Comparison of ENCODE assay signal across 8 cellular contexts in genomic region chr2:10303634-10304378, GRCh38. TPM values are rescaled to one million over a fixed set of nuclear protein-coding genes. Genes with fewer than 3 reads are reported as not detected.
DNase-seq lines count a peak whose midpoint lies in the region; ATAC-seq and TF ChIP-seq lines count a peak whose summit lies in the region.

No MANE protein-coding gene starts in this region.

- POLR2A ChIA-PET in CD4-positive, alpha-beta T cell (lab: Charles Lee), result interaction anchor here (0.6 to 11.5 kb wide), 14 partner anchors 14 to 260 kb away, joined by 3 to 230 read pairs (median 6); partner anchors contain the start of genes KLF11 and ODC1

- H3K4me1 Mint-ChIP-seq in CD4-positive, alpha-beta T cell (ENCODE audit: low read depth), result peaks cover 76% of the 10 kb centered on the region
- H3K4me1 Mint-ChIP-seq in neural progenitor cell, result peaks cover 28% of the 10 kb centered on the region

- no peaks in the 10 kb centered on the region for H3K79me2 ChIP-seq in neural progenitor cell (ENCODE audit: low read depth)

- H3K4me1 ChIP-seq in foreskin keratinocyte, result peaks cover 7% of the 10 kb centered on the region
- peaks cover 24% of the 10 kb centered on the region for H3K4me1 ChIP-seq in neural progenitor cell

- H3K9ac ChIP-seq in neural progenitor cell, result no peak overlapping the region

- ATAC-seq in CD4-positive, alpha-beta T cell (ENCODE audit: poor library complexity), result peak; percentile 18
- ATAC-seq in GM21786 (IDR thresholded peaks at IDR 0.05; ENCODE audit: unreplicated experiment) (peak; percentile 18), foreskin keratinocyte (peak; percentile 5), GM21737 (IDR thresholded peaks at IDR 0.05; ENCODE audit: unreplicated experiment) (no peak)

- peak overlapping the region; percentile 84 for H3K27ac Mint-ChIP-seq in CD4-positive, alpha-beta T cell
- no peak overlapping the region for H3K27ac Mint-ChIP-seq in neural progenitor cell

- intact Hi-C loops in CD4-positive, alpha-beta T cell (cut with DNase I, micrococcal nuclease), result loop anchor here (1.0 to 10.0 kb wide), 7 partner anchors 25 to 1469 kb away; partner anchors contain the start of genes KIDINS220 (in 1 of the 2), ODC1 (in 1 of the 2) and RRM2 (in 1 of the 2)

- CTCF ChIA-PET in CD4-positive, alpha-beta T cell (lab: Charles Lee), result interaction anchor here (0.9 to 6.4 kb wide), 8 partner anchors 9 to 461 kb away, joined by 3 to 70 read pairs (median 4); partner anchors contain the start of gene TAF1B

- peak overlapping the region; percentile 98 for H3K4me3 Mint-ChIP-seq in CD4-positive, alpha-beta T cell
- peak overlapping the region; percentile 93 for H3K4me3 Mint-ChIP-seq in neural progenitor cell

- H3K27me3 ChIP-seq in CD4-positive, alpha-beta T cell (ENCODE audit: control insufficient read depth, insufficient read depth, low read length), result no peaks in the 10 kb centered on the region
- H3K27me3 ChIP-seq in foreskin keratinocyte, result no peaks in the 10 kb centered on the region
- peaks cover 58% of the 10 kb centered on the region for H3K27me3 ChIP-seq in neural progenitor cell

- peak in 8 of 10 experiments; percentile 20 to 51 (median 32) for DNase-seq in CD4-positive, alpha-beta T cell
- DNase-seq in NOMO-1 treated with DMSO at 0.1 percent for 48 hours (lab: John Stamatoyannopoulos, UW; ENCODE audit: unreplicated experiment), result peak; percentile 33
- DNase-seq in activated effector memory CD4-positive, alpha-beta T cell treated with anti-CD3 and anti-CD28 coated beads, Interleukin-2, amount 50 U/mL, for 16 hours, result peak; percentile 80
- peak in 1 of 2 donors; percentile 31 for DNase-seq in foreskin keratinocyte
- DNase-seq in neural progenitor cell (ENCODE audit: low spot score), result peak; percentile 76
- no peak for DNase-seq in NCI-H128 (lab: John Stamatoyannopoulos, UW; ENCODE audit: unreplicated experiment)

- no peaks in the 10 kb centered on the region for H3K9me3 ChIP-seq in CD4-positive, alpha-beta T cell (ENCODE audit: control insufficient read depth, low read length)
- no peaks in the 10 kb centered on the region for H3K9me3 ChIP-seq in neural progenitor cell (ENCODE audit: low read depth)

- peak overlapping the region; percentile 81 for H3K4me2 ChIP-seq in neural progenitor cell

- peaks cover 25% of the 10 kb centered on the region for H4K20me1 ChIP-seq in neural progenitor cell (ENCODE audit: low read depth)

- peak overlapping the region; percentile 56 for H2AFZ ChIP-seq in neural progenitor cell (replicated peaks)

- peak overlapping the region; percentile 60 for H3K27ac ChIP-seq in CD4-positive, alpha-beta T cell (ENCODE audit: low read depth, low read length)
- no peak overlapping the region for H3K27ac ChIP-seq in foreskin keratinocyte
- H3K27ac ChIP-seq in neural progenitor cell, result no peak overlapping the region

- no peaks in the 10 kb centered on the region for H3K27me3 Mint-ChIP-seq in CD4-positive, alpha-beta T cell
- H3K27me3 Mint-ChIP-seq in neural progenitor cell (ENCODE audit: insufficient read depth, low read depth), result peaks cover 23% of the 10 kb centered on the region

- peak overlapping the region; percentile 52 for H3K4me3 ChIP-seq in neural progenitor cell

- peaks cover 35% of the 10 kb centered on the region for H3F3A ChIP-seq in neural progenitor cell (ENCODE audit: low read depth)

- peaks cover 14% of the 10 kb centered on the region for H3K36me3 Mint-ChIP-seq in CD4-positive, alpha-beta T cell (ENCODE audit: low read depth)
- H3K36me3 Mint-ChIP-seq in neural progenitor cell, result peaks cover 3% of the 10 kb centered on the region

- TF ChIP-seq CTCF in CD4-positive, alpha-beta T cell (IDR thresholded peaks at IDR 0.05), result no peak
- TF ChIP-seq CTCF in foreskin keratinocyte (conservative IDR thresholded peaks at IDR 0.05) (peak; percentile 38), neural progenitor cell (IDR thresholded peaks at IDR 0.05) (peak; percentile 28)

- no peaks in the 10 kb centered on the region for H3K36me3 ChIP-seq in neural progenitor cell

- no peaks in the 10 kb centered on the region for H3K9me3 Mint-ChIP-seq in CD4-positive, alpha-beta T cell
- peaks cover 11% of the 10 kb centered on the region for H3K9me3 Mint-ChIP-seq in neural progenitor cell

RNA-seq across cellular contexts. Expression of gene HPCAL1, which starts 1.1 kb away (rescaled TPM):
- 10 to 100 TPM; 24.9 to 27.9 TPM for total RNA-seq in CD4-positive, alpha-beta T cell
- 29.2 and 37.1 TPM in 2 replicates for total RNA-seq in foreskin keratinocyte
- 31.6 and 42.7 TPM in 2 replicates for polyA plus RNA-seq in foreskin keratinocyte
- 3.7 and 8.0 TPM in 2 replicates for total RNA-seq in neural progenitor cell (ENCODE audit: low replicate concordance)
